16 cellular contexts compared by ENCODE assay signal in the genomic region with DNA sequence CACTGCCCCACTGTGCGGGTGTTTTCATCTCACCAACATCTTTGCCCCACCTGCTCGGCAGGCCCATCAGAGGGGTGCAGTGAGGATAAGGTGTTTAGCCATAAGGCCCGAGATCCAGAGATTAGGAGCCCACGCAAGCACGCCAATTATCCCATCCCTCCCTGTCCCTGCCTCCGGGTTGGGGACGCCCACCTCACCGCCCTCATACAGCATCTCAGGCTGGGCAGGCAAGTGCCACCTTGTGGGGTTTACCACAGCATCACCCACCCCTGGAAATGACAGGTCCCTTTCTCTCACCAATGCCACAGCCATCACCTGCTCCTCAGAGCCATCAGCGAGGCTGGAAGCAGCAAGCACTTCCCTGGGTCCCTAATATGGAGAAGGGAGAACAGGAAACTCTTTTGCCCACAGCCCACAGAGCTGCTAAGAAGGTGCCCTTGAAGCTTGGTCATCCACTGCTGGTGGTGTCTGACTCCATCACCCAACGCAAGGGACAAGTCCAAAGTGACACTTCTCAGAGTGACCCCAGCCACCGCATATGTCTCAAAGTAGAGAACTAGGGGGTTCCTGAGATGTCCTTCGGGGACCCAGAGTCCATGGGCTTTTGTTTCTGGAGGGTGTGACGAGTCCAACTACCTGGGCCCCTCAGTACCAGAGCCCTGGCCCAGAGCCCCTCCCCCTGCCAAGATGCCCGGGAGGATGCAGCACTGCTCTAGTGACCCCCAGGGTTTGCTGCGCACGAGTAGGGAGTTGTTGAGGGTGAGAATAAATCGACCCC. TPM values are rescaled to one million over a fixed set of nuclear protein-coding genes. Genes with fewer than 3 reads are reported as not detected.
DNase-seq lines count a peak whose midpoint lies in the region; ATAC-seq and TF ChIP-seq lines count a peak whose summit lies in the region.
"Had no signal": no experiment of that assay in that cellular context is flagged by ENCODE, and none has a peak within 500 bp of the region (broad histone marks: within the 10 kb centered on the region; RNA-seq: fewer than 3 reads in every experiment).

No MANE protein-coding gene starts in this region.

- H3K36me3 ChIP-seq in upper lobe of right lung = no peaks in the 10 kb centered on the region

- H3K27me3 ChIP-seq in upper lobe of right lung = no peaks in the 10 kb centered on the region

- TF ChIP-seq CTCF in endothelial cell (IDR thresholded peaks at IDR 0.05; ENCODE audit: unreplicated experiment) (no peak), progenitor cell of endocrine pancreas (IDR thresholded peaks at IDR 0.05; ENCODE audit: unreplicated experiment) (no peak), upper lobe of right lung (IDR thresholded peaks at IDR 0.05) (no peak)

- no peak for ATAC-seq in activated CD8-positive, alpha-beta memory T cell treated with anti-CD3 and anti-CD28 coated beads, Interleukin-2, amount 10 ng/mL, durations not matched to agents 7 days and 5 days
- ATAC-seq in upper lobe of right lung (no peak), HG03571 (IDR thresholded peaks at IDR 0.05; ENCODE audit: unreplicated experiment) (no peak), GM19455 (IDR thresholded peaks at IDR 0.05; ENCODE audit: unreplicated experiment) (no peak)
- ATAC-seq in effector memory CD8-positive, alpha-beta T cell (replicated peaks) = no peak

- H3K27ac Mint-ChIP-seq in activated CD8-positive, alpha-beta memory T cell treated with anti-CD3 and anti-CD28 coated beads, Interleukin-2, amount 10 ng/mL, durations not matched to agents 7 days and 5 days = peak overlapping the region; percentile 45
- H3K27ac Mint-ChIP-seq in endothelial cell (ENCODE audit: unreplicated experiment) (no peak overlapping the region), progenitor cell of endocrine pancreas (peak overlapping the region; percentile 67)
- H3K27ac Mint-ChIP-seq in effector memory CD8-positive, alpha-beta T cell = peak overlapping the region in 1 of 2 donors; percentile 51
- H3K27ac Mint-ChIP-seq: GM23338 had no signal

- DNase-seq in activated CD8-positive, alpha-beta memory T cell treated with anti-CD3 and anti-CD28 coated beads, Interleukin-2, amount 10 ng/mL, durations not matched to agents 7 days and 5 days = no peak
- no peak for DNase-seq in activated CD8-positive, alpha-beta memory T cell treated with anti-CD3 and anti-CD28 coated beads, Interleukin-2, amount 50 U/mL, for 48 hours
- DNase-seq in endothelial cell (ENCODE audit: low spot score) (no peak), progenitor cell of endocrine pancreas (ENCODE audit: low spot score, unreplicated experiment) (no peak), upper lobe of right lung (peak; percentile 49)
- no peak for DNase-seq in effector memory CD8-positive, alpha-beta T cell
- DNase-seq: CD8-positive, alpha-beta memory T cell; DMS 273 treated with DMSO at 0.1 percent for 48 hours; IMR-90 had no signal

- no peaks in the 10 kb centered on the region for H3K36me3 Mint-ChIP-seq in activated CD8-positive, alpha-beta memory T cell treated with anti-CD3 and anti-CD28 coated beads, Interleukin-2, amount 10 ng/mL, durations not matched to agents 7 days and 5 days
- peaks cover 4% of the 10 kb centered on the region for H3K36me3 Mint-ChIP-seq in endothelial cell (ENCODE audit: low read depth, unreplicated experiment)
- no peaks in the 10 kb centered on the region for H3K36me3 Mint-ChIP-seq in progenitor cell of endocrine pancreas (ENCODE audit: insufficient read depth)
- H3K36me3 Mint-ChIP-seq in effector memory CD8-positive, alpha-beta T cell (ENCODE audit: insufficient read depth) = no peaks in the 10 kb centered on the region

- H3K4me1 ChIP-seq in upper lobe of right lung = peaks cover 22% of the 10 kb centered on the region

- no peak overlapping the region for H3K4me3 ChIP-seq in upper lobe of right lung
- H3K4me3 ChIP-seq: GM23338 had no signal

- peaks cover 7% of the 10 kb centered on the region for H3K4me1 Mint-ChIP-seq in activated CD8-positive, alpha-beta memory T cell treated with anti-CD3 and anti-CD28 coated beads, Interleukin-2, amount 10 ng/mL, durations not matched to agents 7 days and 5 days
- peaks cover 29% of the 10 kb centered on the region for H3K4me1 Mint-ChIP-seq in endothelial cell (ENCODE audit: unreplicated experiment)
- peaks cover 22% of the 10 kb centered on the region for H3K4me1 Mint-ChIP-seq in progenitor cell of endocrine pancreas (ENCODE audit: low read depth)
- H3K4me1 Mint-ChIP-seq in effector memory CD8-positive, alpha-beta T cell (ENCODE audit: low read depth in 2 of 2) = peaks cover 8 to 14% of the 10 kb centered on the region in 2 donors

- no peak overlapping the region for H3K27ac ChIP-seq in upper lobe of right lung
- H3K27ac ChIP-seq: 22Rv1 had no signal

- H3K27me3 Mint-ChIP-seq in activated CD8-positive, alpha-beta memory T cell treated with anti-CD3 and anti-CD28 coated beads, Interleukin-2, amount 10 ng/mL, durations not matched to agents 7 days and 5 days = no peaks in the 10 kb centered on the region
- peaks cover 15% of the 10 kb centered on the region for H3K27me3 Mint-ChIP-seq in endothelial cell (ENCODE audit: unreplicated experiment)
- no peaks in the 10 kb centered on the region for H3K27me3 Mint-ChIP-seq in progenitor cell of endocrine pancreas
- H3K27me3 Mint-ChIP-seq in effector memory CD8-positive, alpha-beta T cell = no peaks in the 10 kb centered on the region
- H3K27me3 Mint-ChIP-seq: CD8-positive, alpha-beta memory T cell had no signal

- H3K9me3 ChIP-seq in upper lobe of right lung = no peaks in the 10 kb centered on the region

- intact Hi-C loops in upper lobe of right lung (cut with DNase I) = no loop called here

- CTCF ChIA-PET in activated CD8-positive, alpha-beta memory T cell treated with anti-CD3 and anti-CD28 coated beads, Interleukin-2, amount 10 ng/mL, durations not matched to agents 7 days and 5 days (lab: Charles Lee) = interaction anchor here (1.2 to 1.4 kb wide), 2 partner anchors 42 to 176 kb away, joined by 3 to 4 read pairs; no protein-coding TSS in a partner anchor

- no peak overlapping the region for H3K4me3 Mint-ChIP-seq in activated CD8-positive, alpha-beta memory T cell treated with anti-CD3 and anti-CD28 coated beads, Interleukin-2, amount 10 ng/mL, durations not matched to agents 7 days and 5 days
- peak overlapping the region; percentile 11 for H3K4me3 Mint-ChIP-seq in endothelial cell (ENCODE audit: unreplicated experiment)
- H3K4me3 Mint-ChIP-seq in progenitor cell of endocrine pancreas (ENCODE audit: low read depth) = no peak overlapping the region
- no peak overlapping the region for H3K4me3 Mint-ChIP-seq in effector memory CD8-positive, alpha-beta T cell
- H3K4me3 Mint-ChIP-seq: CD8-positive, alpha-beta memory T cell; GM23338 had no signal

- no peaks in the 10 kb centered on the region for H3K9me3 Mint-ChIP-seq in activated CD8-positive, alpha-beta memory T cell treated with anti-CD3 and anti-CD28 coated beads, Interleukin-2, amount 10 ng/mL, durations not matched to agents 7 days and 5 days (ENCODE audit: low read depth)
- H3K9me3 Mint-ChIP-seq in endothelial cell (ENCODE audit: unreplicated experiment) (no peaks in the 10 kb centered on the region), progenitor cell of endocrine pancreas (ENCODE audit: low read depth) (no peaks in the 10 kb centered on the region)
- no peaks in the 10 kb centered on the region for H3K9me3 Mint-ChIP-seq in effector memory CD8-positive, alpha-beta T cell
- H3K9me3 Mint-ChIP-seq: CD8-positive, alpha-beta memory T cell; GM23338 had no signal

RNA-seq across cellular contexts. Expression of gene VPS37C, which starts 15.8 kb away (rescaled TPM):
- 1 to 10 TPM; 5.4 to 5.6 TPM for total RNA-seq in activated CD8-positive, alpha-beta memory T cell treated with anti-CD3 and anti-CD28 coated beads, Interleukin-2, amount 10 ng/mL, durations not matched to agents 7 days and 5 days
- total RNA-seq in endothelial cell (ENCODE audit: unreplicated experiment) (23.9 TPM), progenitor cell of endocrine pancreas (28.1 and 30.8 TPM in 2 replicates), upper lobe of right lung (30.2 TPM)

RNA-seq across cellular contexts. Expression of gene CD5, which starts 43.1 kb away (rescaled TPM):
- 100 to 1,000 TPM; 134 to 152 TPM for total RNA-seq in activated CD8-positive, alpha-beta memory T cell treated with anti-CD3 and anti-CD28 coated beads, Interleukin-2, amount 10 ng/mL, durations not matched to agents 7 days and 5 days
- total RNA-seq in endothelial cell (ENCODE audit: unreplicated experiment) (not detected), progenitor cell of endocrine pancreas (not detected in 2 replicates), upper lobe of right lung (2.5 TPM)
- total RNA-seq: A673, Daoy, GM23338, H7, IMR-90 had no signal

RNA-seq across cellular contexts. Expression of gene PGA3, which starts 57.9 kb away (rescaled TPM):
- not detected for total RNA-seq in activated CD8-positive, alpha-beta memory T cell treated with anti-CD3 and anti-CD28 coated beads, Interleukin-2, amount 10 ng/mL, durations not matched to agents 7 days and 5 days
- total RNA-seq in endothelial cell (ENCODE audit: unreplicated experiment) = 0.80 TPM
- not detected in 2 replicates for total RNA-seq in progenitor cell of endocrine pancreas
- total RNA-seq in upper lobe of right lung = not detected
- total RNA-seq: A673; CD8-positive, alpha-beta memory T cell; Daoy; GM23338; H7 had no signal

Comparison
In these comparisons a context has a peak if more than half of its experiments do, and no peak if none do; other contexts are left out.
1. RNA of gene CD5, which starts 43.1 kb away (total RNA-seq): 134 to 152 TPM in activated CD8-positive, alpha-beta memory T cell treated with anti-CD3 and anti-CD28 coated beads, Interleukin-2, amount 10 ng/mL, durations not matched to agents 7 days and 5 days; 2.5 TPM in upper lobe of right lung (single experiment), not detected in endothelial cell (single experiment) and not detected in progenitor cell of endocrine pancreas; every median in the first group is over 10 times any median in the second.